11 cellular contexts compared by ENCODE assay signal in the genomic region with DNA sequence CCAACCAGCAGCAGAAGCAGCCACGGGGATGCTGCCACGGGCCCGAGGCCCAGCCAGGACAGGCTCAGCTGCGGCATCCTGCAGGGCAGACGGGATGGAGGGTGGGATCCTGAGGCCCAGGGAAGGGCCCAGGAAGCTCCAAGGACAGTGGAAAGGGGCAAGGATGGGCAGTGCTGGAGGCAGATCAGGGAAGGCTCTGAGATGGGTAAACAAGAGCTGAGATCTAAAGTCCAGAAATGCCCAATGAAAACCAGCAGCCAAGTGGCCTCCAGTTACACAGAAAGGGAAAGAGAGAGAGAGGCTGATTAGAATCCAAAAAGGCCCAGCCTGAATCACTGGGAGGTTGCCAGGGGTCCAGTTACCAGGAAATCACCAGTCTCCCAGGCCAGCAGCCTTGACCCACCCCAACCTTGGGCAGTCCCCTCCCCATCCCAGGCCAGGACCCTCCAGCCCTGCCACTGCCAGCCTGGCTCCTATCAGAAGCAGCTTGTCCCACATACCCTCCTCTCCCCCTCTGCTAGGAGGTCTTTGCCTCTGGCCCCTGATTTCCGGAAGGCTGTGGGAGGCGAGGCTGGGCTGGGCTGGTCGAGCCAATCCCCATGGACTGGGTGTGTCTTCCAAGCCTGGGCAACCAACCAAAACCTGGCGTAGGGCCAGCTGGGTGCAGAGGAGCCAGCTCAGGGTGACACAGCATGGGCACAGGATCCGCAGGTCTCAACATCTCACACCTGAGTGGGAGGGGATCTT. TPM values are rescaled to one million over a fixed set of nuclear protein-coding genes. Genes with fewer than 3 reads are reported as not detected.
DNase-seq lines count a peak whose midpoint lies in the region; ATAC-seq and TF ChIP-seq lines count a peak whose summit lies in the region.
"Had no signal": no experiment of that assay in that cellular context is flagged by ENCODE, and none has a peak within 500 bp of the region (broad histone marks: within the 10 kb centered on the region; RNA-seq: fewer than 3 reads in every experiment).

A gene with protein sequence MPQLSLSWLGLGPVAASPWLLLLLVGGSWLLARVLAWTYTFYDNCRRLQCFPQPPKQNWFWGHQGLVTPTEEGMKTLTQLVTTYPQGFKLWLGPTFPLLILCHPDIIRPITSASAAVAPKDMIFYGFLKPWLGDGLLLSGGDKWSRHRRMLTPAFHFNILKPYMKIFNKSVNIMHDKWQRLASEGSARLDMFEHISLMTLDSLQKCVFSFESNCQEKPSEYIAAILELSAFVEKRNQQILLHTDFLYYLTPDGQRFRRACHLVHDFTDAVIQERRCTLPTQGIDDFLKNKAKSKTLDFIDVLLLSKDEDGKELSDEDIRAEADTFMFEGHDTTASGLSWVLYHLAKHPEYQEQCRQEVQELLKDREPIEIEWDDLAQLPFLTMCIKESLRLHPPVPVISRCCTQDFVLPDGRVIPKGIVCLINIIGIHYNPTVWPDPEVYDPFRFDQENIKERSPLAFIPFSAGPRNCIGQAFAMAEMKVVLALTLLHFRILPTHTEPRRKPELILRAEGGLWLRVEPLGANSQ (minus strand): TSS at position 198 of the 747 bp plus-strand sequence. CDS start 121 bp downstream, at position 77.

- no peaks in the 10 kb centered on the region for H3K36me3 Mint-ChIP-seq in chondrocyte (ENCODE audit: low read depth)
- H3K36me3 Mint-ChIP-seq: natural killer cell treated with Interleukin-12 subunit alpha and Interleukin-12 subunit beta and Interleukin-15 and Interleukin-18, amount 100 ng/mL, for 72 hours had no signal

- H3K4me3 Mint-ChIP-seq in chondrocyte (ENCODE audit: unreplicated experiment) = no peak within 1 kb of the TSS
- H3K4me3 Mint-ChIP-seq: H9; natural killer cell treated with Interleukin-12 subunit alpha and Interleukin-12 subunit beta and Interleukin-15 and Interleukin-18, amount 100 ng/mL, for 72 hours had no signal

- no peaks in the 10 kb centered on the region for H3K4me1 Mint-ChIP-seq in chondrocyte (ENCODE audit: low read depth)
- H3K4me1 Mint-ChIP-seq: H9 had no signal

- H3K27ac Mint-ChIP-seq in chondrocyte (ENCODE audit: unreplicated experiment) = no peak within 1 kb of the TSS
- H3K27ac Mint-ChIP-seq: H9; natural killer cell treated with Interleukin-12 subunit alpha and Interleukin-12 subunit beta and Interleukin-15 and Interleukin-18, amount 100 ng/mL, for 72 hours had no signal

- H3K27me3 ChIP-seq in mucosa of rectum (ENCODE audit: control insufficient read depth in 2 of 2, insufficient read depth in 2 of 2, low read length in 2 of 2) = peaks cover 0 to 10% of the 10 kb centered on the region in 2 donors

- peak within 1 kb of the TSS; percentile 14 to 64 for H3K9ac ChIP-seq in mucosa of rectum (ENCODE audit: low read depth in 1 of 2, low read length in 2 of 2)

- no peak for TF ChIP-seq CTCF in chondrocyte (IDR thresholded peaks at IDR 0.05)

- no peaks in the 10 kb centered on the region for H3K27me3 Mint-ChIP-seq in chondrocyte (ENCODE audit: low read depth)

- in situ Hi-C loops in Caki2 (cut with HindIII; ENCODE audit: low pct_unique_long_range_greater_than_20kb, low sequenced_read_pairs) = no loop called here

- peak within 1 kb of the TSS; percentile 74 to 93 for H3K27ac ChIP-seq in mucosa of rectum (ENCODE audit: low read depth in 2 of 2, low read length in 2 of 2)

- DNase-seq in Caki2 (ENCODE audit: low read depth) (peak; percentile 99), NCI-H1092 treated with DMSO at 0.1 percent for 48 hours (lab: John Stamatoyannopoulos, UW) (peak; percentile 45), cerebellar cortex (ENCODE audit: low spot score) (peak; percentile 9), chondrocyte (ENCODE audit: low spot score) (no peak), middle frontal gyrus (ENCODE audit: extremely low spot score, low spot score) (no peak)
- DNase-seq in activated T-cell treated with anti-CD3 and anti-CD28 coated beads, Interleukin-2, amount 50 U/mL, for 48 hours = no peak
- DNase-seq: H9, NCI-H1436 treated with DMSO at 0.1 percent for 48 hours had no signal

- H3K9me3 Mint-ChIP-seq in chondrocyte (ENCODE audit: low read depth) = peaks cover 20% of the 10 kb centered on the region
- H3K9me3 Mint-ChIP-seq: natural killer cell treated with Interleukin-12 subunit alpha and Interleukin-12 subunit beta and Interleukin-15 and Interleukin-18, amount 100 ng/mL, for 72 hours had no signal

- peaks cover 0 to 4% of the 10 kb centered on the region in 2 donors for H3K36me3 ChIP-seq in mucosa of rectum (ENCODE audit: control insufficient read depth in 2 of 2, insufficient read depth in 2 of 2, low read length in 2 of 2)

- peak within 1 kb of the TSS; percentile 2 to 57 for H3K4me3 ChIP-seq in mucosa of rectum (ENCODE audit: low read length in 2 of 2)

- peaks cover 0 to 16% of the 10 kb centered on the region in 2 donors for H3K4me1 ChIP-seq in mucosa of rectum (ENCODE audit: control insufficient read depth in 2 of 2, insufficient read depth in 2 of 2, low read length in 2 of 2)

- peaks cover 0 to 3% of the 10 kb centered on the region in 2 donors for H3K9me3 ChIP-seq in mucosa of rectum (ENCODE audit: control insufficient read depth in 2 of 2, low read length in 2 of 2)

- ATAC-seq in HG03442 (IDR thresholded peaks at IDR 0.05; ENCODE audit: unreplicated experiment) = no peak

RNA-seq across cellular contexts. Expression of the gene that starts here (rescaled TPM):
- total RNA-seq in Caki2 (2014; rRNA removed; shearing (Covaris generic); ENCODE audit: low replicate concordance) = 259 and 272 TPM in 2 replicates
- not detected in 3 replicates for total RNA-seq in chondrocyte
- total RNA-seq: H9; natural killer cell treated with Interleukin-12 subunit alpha and Interleukin-12 subunit beta and Interleukin-15 and Interleukin-18, amount 100 ng/mL, for 72 hours had no signal

Comparison
In these comparisons a context has a peak if more than half of its experiments do, and no peak if none do; other contexts are left out.
1. RNA of the gene that starts here (total RNA-seq): 259 to 272 TPM in Caki2; not detected in chondrocyte; every median in the first group is over 100 times any median in the second.
2. DNase-seq: peak in Caki2 (single experiment), NCI-H1092 treated with DMSO at 0.1 percent for 48 hours (single experiment) and cerebellar cortex (single experiment); none in chondrocyte (single experiment), activated T-cell treated with anti-CD3 and anti-CD28 coated beads, Interleukin-2, amount 50 U/mL, for 48 hours (0 of 2) and middle frontal gyrus (single experiment).